ENCODE assay signal across 15 cellular contexts in the genomic region with DNA sequence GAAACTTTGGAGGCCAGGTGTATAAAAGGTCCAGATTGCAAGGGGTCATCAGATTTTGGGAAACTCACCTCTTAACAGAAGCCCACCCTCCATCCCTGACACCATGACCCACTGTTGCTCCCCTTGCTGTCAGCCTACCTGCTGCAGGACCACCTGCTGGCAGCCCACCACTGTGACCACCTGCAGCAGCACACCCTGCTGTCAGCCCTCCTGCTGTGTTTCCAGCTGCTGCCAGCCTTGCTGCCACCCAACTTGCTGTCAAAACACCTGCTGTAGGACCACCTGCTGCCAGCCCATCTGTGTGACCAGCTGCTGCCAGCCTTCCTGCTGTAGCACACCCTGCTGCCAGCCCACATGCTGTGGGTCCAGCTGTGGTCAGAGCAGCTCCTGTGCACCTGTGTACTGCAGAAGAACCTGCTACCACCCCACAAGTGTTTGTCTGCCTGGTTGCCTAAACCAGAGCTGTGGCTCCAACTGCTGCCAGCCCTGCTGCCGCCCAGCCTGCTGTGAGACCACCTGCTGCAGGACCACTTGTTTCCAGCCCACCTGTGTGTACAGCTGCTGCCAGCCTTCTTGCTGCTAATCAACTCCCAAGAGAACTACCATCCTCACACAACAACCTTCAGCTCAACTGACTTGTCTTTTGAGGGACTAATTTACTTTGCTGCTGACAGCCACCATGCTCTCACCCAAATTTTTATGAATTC. TPM values are rescaled to one million over a fixed set of nuclear protein-coding genes. Genes with fewer than 3 reads are reported as not detected.
"Had no signal": no experiment of that assay in that cellular context is flagged by ENCODE, and none has a peak within 500 bp of the region (broad histone marks: within the 10 kb centered on the region; RNA-seq: fewer than 3 reads in every experiment).

Gene KRTAP9-3 (plus strand): TSS at position 51 of the 707 bp plus-strand sequence. CDS start 53 bp downstream, at position 104.

RNA-seq across cellular contexts. Expression of gene KRTAP9-3, which starts in this region (rescaled TPM):
- total RNA-seq: activated CD4-positive, alpha-beta memory T cell treated with anti-CD3 and anti-CD28 coated beads for 36 hours; activated naive CD4-positive, alpha-beta T cell treated with anti-CD3 and anti-CD28 coated beads for 36 hours; activated naive CD4-positive, alpha-beta T cell treated with anti-CD3 and anti-CD28 coated beads, Interleukin-2, amount 50 U/mL, for 72 hours; activated T-cell treated with anti-CD3 and anti-CD28 coated beads, Interleukin-2, amount 50 U/mL, for 4 hours; activated T-helper 1 cell treated with anti-CD3 and anti-CD28 coated beads, Interleukin-12 subunit alpha, Interleukin-12 subunit beta, Interleukin-2, Interleukin-4 antibody, amounts not matched to agents 30 ng/mL and 10 ng/mL and 1 ng/mL, durations not matched to agents 14 hours and 24 hours and 36 hours; adrenal gland; astrocyte; body of pancreas; breast epithelium; cardiac septum; M059J; PC-3; Peyer's patch; SJSA1 had no signal
- polyA plus RNA-seq: adrenal gland, SK-N-SH had no signal
